Comparison of ENCODE assay signal across 8 cellular contexts in genomic region chr16:79093554-79093967, GRCh38.
DNase-seq lines count a peak whose midpoint lies in the region; ATAC-seq and TF ChIP-seq lines count a peak whose summit lies in the region.

No MANE protein-coding gene starts in this region.

- peak; percentile 64 for ATAC-seq in activated naive CD8-positive, alpha-beta T cell treated with anti-CD3 and anti-CD28 coated beads, Interleukin-2, amount 10 ng/mL, durations not matched to agents 7 days and 5 days (ENCODE audit: low read depth)
- no peak for ATAC-seq in esophagus mucosa
- ATAC-seq in GM21619 (IDR thresholded peaks at IDR 0.05; ENCODE audit: unreplicated experiment): no peak

- H4K20me1 ChIP-seq in osteoblast (ENCODE audit: insufficient read depth, low read length): no peaks in the 10 kb centered on the region

- POLR2A ChIA-PET in activated naive CD8-positive, alpha-beta T cell treated with anti-CD3 and anti-CD28 coated beads, Interleukin-2, amount 10 ng/mL, durations not matched to agents 7 days and 5 days (lab: Charles Lee): no interaction called here

- H3K4me1 ChIP-seq in osteoblast (ENCODE audit: insufficient read depth, low read length) (no peaks in the 10 kb centered on the region), ascending aorta (peaks cover 0 to 4% of the 10 kb centered on the region in 2 donors)

- H3K27ac ChIP-seq in osteoblast (ENCODE audit: low read depth, low read length): no peak overlapping the region
- H3K27ac ChIP-seq in ascending aorta: no peak overlapping the region

- H3K36me3 ChIP-seq in osteoblast (ENCODE audit: insufficient read depth, low read length) (no peaks in the 10 kb centered on the region), ascending aorta (no peaks in the 10 kb centered on the region)

- intact Hi-C loops in ascending aorta (cut with DNase I): no loop called here

- H3K4me3 ChIP-seq in osteoblast (ENCODE audit: insufficient read depth, low read length) (no peak overlapping the region), ascending aorta (no peak overlapping the region)

- H3K27ac Mint-ChIP-seq in activated naive CD8-positive, alpha-beta T cell treated with anti-CD3 and anti-CD28 coated beads, Interleukin-2, amount 10 ng/mL, durations not matched to agents 7 days and 5 days: peak overlapping the region; percentile 44

- no peak for TF ChIP-seq CTCF in osteoblast (IDR thresholded peaks at IDR 0.05; ENCODE audit: extremely low read depth, low read depth, low read length)
- TF ChIP-seq CTCF in ascending aorta (IDR thresholded peaks at IDR 0.05): no peak

- no peaks in the 10 kb centered on the region for H3K79me2 ChIP-seq in osteoblast (ENCODE audit: insufficient read depth, low read length)

- no peak overlapping the region for H2AFZ ChIP-seq in osteoblast (ENCODE audit: low read length)

- peaks cover 11% of the 10 kb centered on the region for H3K27me3 Mint-ChIP-seq in activated naive CD8-positive, alpha-beta T cell treated with anti-CD3 and anti-CD28 coated beads, Interleukin-2, amount 10 ng/mL, durations not matched to agents 7 days and 5 days

- DNase-seq in GM19238 (ENCODE audit: insufficient read length, low spot score): peak; percentile 13
- DNase-seq in SKM-1 (lab: John Stamatoyannopoulos, UW; ENCODE audit: unreplicated experiment): peak; percentile 92
- peak; percentile 42 for DNase-seq in activated naive CD8-positive, alpha-beta T cell treated with anti-CD3 and anti-CD28 coated beads, Interleukin-2, amount 10 ng/mL, durations not matched to agents 7 days and 5 days
- DNase-seq in stimulated activated CD4-positive, alpha-beta T cell treated with anti-CD3 and anti-CD28 coated beads, Interleukin-1b, Interleukin-23, amount 100 ng/mL, for 48 hours: peak; percentile 45
- no peak for DNase-seq in osteoblast (ENCODE audit: insufficient read length, low spot score, missing footprints)
- no peak for DNase-seq in ascending aorta (ENCODE audit: low spot score in 2 of 2)

- peaks cover 6% of the 10 kb centered on the region for H3K36me3 Mint-ChIP-seq in activated naive CD8-positive, alpha-beta T cell treated with anti-CD3 and anti-CD28 coated beads, Interleukin-2, amount 10 ng/mL, durations not matched to agents 7 days and 5 days

- H3K9me3 Mint-ChIP-seq in activated naive CD8-positive, alpha-beta T cell treated with anti-CD3 and anti-CD28 coated beads, Interleukin-2, amount 10 ng/mL, durations not matched to agents 7 days and 5 days: peaks cover 3% of the 10 kb centered on the region

- H3K4me3 Mint-ChIP-seq in activated naive CD8-positive, alpha-beta T cell treated with anti-CD3 and anti-CD28 coated beads, Interleukin-2, amount 10 ng/mL, durations not matched to agents 7 days and 5 days: peak overlapping the region; percentile 54

- H3K9me3 ChIP-seq in osteoblast (ENCODE audit: low read depth, low read length) (no peaks in the 10 kb centered on the region), ascending aorta (no peaks in the 10 kb centered on the region)

- H3K27me3 ChIP-seq in osteoblast (ENCODE audit: insufficient read depth, low read length): no peaks in the 10 kb centered on the region
- H3K27me3 ChIP-seq in ascending aorta: no peaks in the 10 kb centered on the region

- no peak overlapping the region for H3K4me2 ChIP-seq in osteoblast (ENCODE audit: insufficient read depth, low read length)

- H3K4me1 Mint-ChIP-seq in activated naive CD8-positive, alpha-beta T cell treated with anti-CD3 and anti-CD28 coated beads, Interleukin-2, amount 10 ng/mL, durations not matched to agents 7 days and 5 days: peaks cover 39% of the 10 kb centered on the region

Comparison
In these comparisons a context has a peak if more than half of its experiments do, and no peak if none do; other contexts are left out.
1. DNase-seq: peak in GM19238 (single experiment), SKM-1 (single experiment), activated naive CD8-positive, alpha-beta T cell treated with anti-CD3 and anti-CD28 coated beads, Interleukin-2, amount 10 ng/mL, durations not matched to agents 7 days and 5 days (single experiment) and stimulated activated CD4-positive, alpha-beta T cell treated with anti-CD3 and anti-CD28 coated beads, Interleukin-1b, Interleukin-23, amount 100 ng/mL, for 48 hours (single experiment); none in osteoblast (single experiment) and ascending aorta (0 of 2).